1 cellular context compared by ENCODE assay signal in genomic region chr4:3233391-3234071, GRCh38.
TF ChIP-seq lines count a peak whose summit lies in the region.

No MANE protein-coding gene starts in this region.

TF ChIP-seq in K562, 482 proteins besides CTCF, POLR2A, EP300 and RAD21:
- TF ChIP-seq CEBPG (CRISPR knock-in tag; IDR thresholded peaks at IDR 0.05): peak; percentile 42; the same call in 1 of the 2 replicates
- TF ChIP-seq CEBPG (tag; conservative IDR thresholded peaks at IDR 0.05 in 1 of 2, IDR thresholded peaks at IDR 0.05 in 1 of 2): peak in 1 of 2 experiments; percentile 62; a peak in 2 of 4 replicates
- no peak for TF ChIP-seq STAT6 (CRISPR knock-in tag; IDR thresholded peaks at IDR 0.05)
- TF ChIP-seq FOSL1 (tag; conservative IDR thresholded peaks at IDR 0.05): peak; percentile 57
- TF ChIP-seq ATF3 (IDR thresholded peaks at IDR 0.05): peak; percentile 69
- TF ChIP-seq ATF3 (CRISPR knock-in tag; conservative IDR thresholded peaks at IDR 0.05): no peak
- TF ChIP-seq GMEB1 (CRISPR knock-in tag; IDR thresholded peaks at IDR 0.05): no peak
- peak; percentile 86 for TF ChIP-seq ZBTB33 (CRISPR knock-in tag; IDR thresholded peaks at IDR 0.05)
- no peak for TF ChIP-seq ZNF518B (CRISPR knock-in tag; IDR thresholded peaks at IDR 0.05)
- TF ChIP-seq MYC (IDR thresholded peaks at IDR 0.05; ENCODE audit: low read depth, low read length): peak; percentile 35; the same call in 1 of the 2 replicates
- no peak for TF ChIP-seq MYC (CRISPR knock-in tag; IDR thresholded peaks at IDR 0.05; ENCODE audit: borderline replicate concordance, low read depth)
- TF ChIP-seq SMARCA4 (IDR thresholded peaks at IDR 0.05): 0 out of 2 replicates have a peak, but pooled peaks have one; percentile 25
- 0 out of 2 replicates have a peak, but pooled peaks have one; percentile 11 for TF ChIP-seq BHLHE40 (IDR thresholded peaks at IDR 0.05; ENCODE audit: low read length)
- 0 out of 4 replicates have a peak, but pooled peaks of 1 of the 2 experiments have one; percentile 55 for TF ChIP-seq MLLT1 (IDR thresholded peaks at IDR 0.05)
- TF ChIP-seq ARID1B (IDR thresholded peaks at IDR 0.05): 0 out of 2 replicates have a peak, but pooled peaks have one; percentile 11
- peak; percentile 63; the same call in 1 of the 2 replicates for TF ChIP-seq JUND (IDR thresholded peaks at IDR 0.05; ENCODE audit: borderline replicate concordance, low read depth, low read length)
- no peak for TF ChIP-seq JUND (tag; IDR thresholded peaks at IDR 0.05; ENCODE audit: borderline replicate concordance, low read depth, low read length)
